ENCODE assay signal across 9 cellular contexts in the genomic region with DNA sequence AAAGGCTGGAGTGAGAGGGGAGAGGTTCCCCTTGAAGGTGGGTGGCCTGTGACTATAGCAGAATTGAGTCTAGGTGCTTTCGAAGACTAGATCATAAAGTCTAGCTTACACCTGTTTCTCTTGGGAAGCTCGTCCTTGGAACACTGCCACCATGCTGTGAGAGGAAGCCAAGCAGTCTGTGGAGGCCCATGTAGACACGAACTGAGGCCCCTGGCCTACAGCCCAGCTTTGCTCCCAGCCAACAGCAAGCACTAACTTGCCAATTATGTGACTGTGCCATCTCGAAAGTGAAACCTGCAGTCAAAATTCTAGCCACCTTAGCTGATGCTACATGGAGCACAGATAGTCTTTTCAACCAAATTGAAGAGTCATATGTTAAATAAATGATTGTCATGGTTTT.
DNase-seq lines count a peak whose midpoint lies in the region; TF ChIP-seq lines count a peak whose summit lies in the region.
"Had no signal": no experiment of that assay in that cellular context is flagged by ENCODE, and none has a peak within 500 bp of the region (broad histone marks: within the 10 kb centered on the region; RNA-seq: fewer than 3 reads in every experiment).

No MANE protein-coding gene starts in this region.

- H2BK120ac ChIP-seq in mesendoderm (ENCODE audit: low read depth, low read length): no peak overlapping the region

- POLR2A ChIA-PET in MCF 10A (lab: Yijun Ruan, JAX): interaction anchor here (0.9 kb wide), 2 partner anchors 127 to 188 kb away, joined by 3 read pairs; no protein-coding TSS in a partner anchor

- no peaks in the 10 kb centered on the region for H3K27me3 Mint-ChIP-seq in MCF 10A (ENCODE audit: insufficient read depth, unreplicated experiment)
- H3K27me3 Mint-ChIP-seq: B cell had no signal

- CTCF ChIA-PET in MCF 10A (lab: Yijun Ruan, JAX): interaction anchor here (0.5 to 2.2 kb wide), 23 partner anchors 11 to 1437 kb away, joined by 3 to 6 read pairs (median 4); no protein-coding TSS in a partner anchor

- no peak overlapping the region for H4K5ac ChIP-seq in mesendoderm (ENCODE audit: low read length)

- intact Hi-C loops in MCF 10A (cut with micrococcal nuclease): no loop called here

- H3K79me1 ChIP-seq in mesendoderm (ENCODE audit: low read length): no peaks in the 10 kb centered on the region

- no TSS peak for BruUV-seq in MCF 10A (replicated peaks; lab: Mats Ljungman, UMichigan)

- H2BK5ac ChIP-seq in mesendoderm (ENCODE audit: low read length): no peak overlapping the region

- peak; percentile 31 for TF ChIP-seq CTCF in MCF 10A (IDR thresholded peaks at IDR 0.05; ENCODE audit: unreplicated experiment)

- H3K79me2 ChIP-seq in mesendoderm (ENCODE audit: control insufficient read depth, insufficient read depth, low read length): no peaks in the 10 kb centered on the region

- H3K27ac ChIP-seq in mesendoderm (ENCODE audit: low read depth, low read length): no peak overlapping the region

- peak; percentile 51 for DNase-seq in NCI-H82 (lab: John Stamatoyannopoulos, UW)
- no peak for DNase-seq in NCI-H82 treated with DMSO at 0.1 percent for 48 hours (lab: John Stamatoyannopoulos, UW; ENCODE audit: unreplicated experiment)
- DNase-seq in HCEC 1CT: peak; percentile 11
- peak; percentile 90 for DNase-seq in NCI-H1105 (lab: John Stamatoyannopoulos, UW)
- DNase-seq in MCF 10A (ENCODE audit: unreplicated experiment): peak; percentile 96
- peak; percentile 51 for DNase-seq in mesendoderm
- DNase-seq in epidermal melanocyte (ENCODE audit: insufficient read length, low spot score): no peak
- no peak for DNase-seq in germinal center (ENCODE audit: low spot score)

- no peak overlapping the region for H3K4me2 ChIP-seq in mesendoderm (ENCODE audit: low read length)

- no CpG with 5 or more reads among the region's 4 CpGs for WGBS in mesendoderm (ENCODE audit: extremely low coverage, insufficient coverage, low lambda C conversion rate)

- no peaks in the 10 kb centered on the region for H3K36me3 Mint-ChIP-seq in MCF 10A (ENCODE audit: insufficient read depth, unreplicated experiment)

- H4K8ac ChIP-seq in mesendoderm (ENCODE audit: low read depth, low read length): no peak overlapping the region

- no peak overlapping the region for H2AK5ac ChIP-seq in mesendoderm (ENCODE audit: low read length)

- no peaks in the 10 kb centered on the region for H3K9me3 Mint-ChIP-seq in MCF 10A (ENCODE audit: unreplicated experiment)

- H3K36me3 ChIP-seq in mesendoderm (ENCODE audit: control insufficient read depth, insufficient read depth, low read length): no peaks in the 10 kb centered on the region

- H2BK15ac ChIP-seq in mesendoderm (replicated peaks; ENCODE audit: low read depth): no peak overlapping the region

- H3K4me1 ChIP-seq in mesendoderm (ENCODE audit: control insufficient read depth, low read depth, low read length): no peaks in the 10 kb centered on the region

- no peak overlapping the region for H3K4ac ChIP-seq in mesendoderm (ENCODE audit: low read depth, low read length)

- H3K23ac ChIP-seq in mesendoderm (ENCODE audit: low read length): no peak overlapping the region

- no peak overlapping the region for H3K56ac ChIP-seq in mesendoderm (ENCODE audit: low read length)

- no peak overlapping the region for H3K4me3 Mint-ChIP-seq in MCF 10A (ENCODE audit: unreplicated experiment)
- H3K4me3 Mint-ChIP-seq: B cell had no signal

- no peak overlapping the region for H3K9ac ChIP-seq in mesendoderm (ENCODE audit: low read length)

- no peak overlapping the region for H3K18ac ChIP-seq in mesendoderm (ENCODE audit: low read length)

- no peak overlapping the region for H3K27ac Mint-ChIP-seq in MCF 10A (ENCODE audit: low read depth, unreplicated experiment)
- H3K27ac Mint-ChIP-seq: B cell had no signal

- H3K4me1 Mint-ChIP-seq in MCF 10A (ENCODE audit: insufficient read depth, unreplicated experiment): peaks cover 10% of the 10 kb centered on the region
- H3K4me1 Mint-ChIP-seq: B cell had no signal

- H3K4me3 ChIP-seq in mesendoderm (ENCODE audit: low read length): no peak overlapping the region

- H3K27me3 ChIP-seq in mesendoderm (ENCODE audit: insufficient read depth, low read length, poor library complexity): no peaks in the 10 kb centered on the region

Comparison
In these comparisons a context has a peak if more than half of its experiments do, and no peak if none do; other contexts are left out.
1. DNase-seq: peak in NCI-H82 (single experiment), HCEC 1CT (single experiment), NCI-H1105 (single experiment), MCF 10A (single experiment) and mesendoderm (single experiment); none in NCI-H82 treated with DMSO at 0.1 percent for 48 hours (single experiment), epidermal melanocyte (single experiment) and germinal center (single experiment).